1 cellular context compared by ENCODE assay signal in the genomic region with DNA sequence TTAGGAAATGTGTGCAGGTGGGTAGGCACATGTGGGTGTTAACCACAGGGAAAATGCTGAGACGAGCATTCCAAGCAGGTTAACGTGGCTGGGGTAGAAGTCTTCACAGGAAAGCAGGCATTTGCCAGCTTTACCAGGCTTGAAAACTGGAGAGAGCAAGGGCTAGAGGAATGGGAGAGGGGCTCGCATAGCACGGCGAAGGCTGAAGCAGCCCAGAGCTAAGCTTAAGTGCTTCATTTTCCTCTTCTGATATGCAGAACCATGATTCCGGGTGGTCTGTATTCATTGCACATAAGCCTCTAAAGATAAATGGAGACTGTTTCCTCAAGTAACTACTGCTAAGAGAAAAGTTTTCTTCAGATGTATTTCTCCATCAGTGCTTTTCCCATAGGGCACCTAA.
TF ChIP-seq lines count a peak whose summit lies in the region.

No MANE protein-coding gene starts in this region.

TF ChIP-seq in GM23338, 12 proteins besides CTCF, POLR2A, EP300 and RAD21 (continued from another document):
- TF ChIP-seq ZNF462 (CRISPR knock-in tag; IDR thresholded peaks at IDR 0.05) (no peak), NANOG (IDR thresholded peaks at IDR 0.05; ENCODE audit: borderline replicate concordance) (no peak), POLR2AphosphoS5 (IDR thresholded peaks at IDR 0.05; ENCODE audit: low read depth) (no peak), EZH2 (IDR thresholded peaks at IDR 0.05; ENCODE audit: low read depth, unreplicated experiment) (no peak), EZH2phosphoT487 (IDR thresholded peaks at IDR 0.05; ENCODE audit: unreplicated experiment) (no peak), JUNB (IDR thresholded peaks at IDR 0.05; ENCODE audit: unreplicated experiment) (no peak), ZNF114 (CRISPR knock-in tag; IDR thresholded peaks at IDR 0.05) (no peak)
- TF ChIP-seq, protein P1, sequence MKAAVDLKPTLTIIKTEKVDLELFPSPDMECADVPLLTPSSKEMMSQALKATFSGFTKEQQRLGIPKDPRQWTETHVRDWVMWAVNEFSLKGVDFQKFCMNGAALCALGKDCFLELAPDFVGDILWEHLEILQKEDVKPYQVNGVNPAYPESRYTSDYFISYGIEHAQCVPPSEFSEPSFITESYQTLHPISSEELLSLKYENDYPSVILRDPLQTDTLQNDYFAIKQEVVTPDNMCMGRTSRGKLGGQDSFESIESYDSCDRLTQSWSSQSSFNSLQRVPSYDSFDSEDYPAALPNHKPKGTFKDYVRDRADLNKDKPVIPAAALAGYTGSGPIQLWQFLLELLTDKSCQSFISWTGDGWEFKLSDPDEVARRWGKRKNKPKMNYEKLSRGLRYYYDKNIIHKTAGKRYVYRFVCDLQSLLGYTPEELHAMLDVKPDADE (IDR thresholded peaks at IDR 0.05) = no peak
TF ChIP-seq in GM23338: peak in this region for 0.
